Comparison of ENCODE assay signal across 1 cellular context in genomic region chr16:84785843-84786538, GRCh38.
TF ChIP-seq lines count a peak whose summit lies in the region.

No MANE protein-coding gene starts in this region.

TF ChIP-seq in H1, 55 proteins besides CTCF, POLR2A, EP300 and RAD21 (continued from another document):
- TF ChIP-seq HDAC2 (IDR thresholded peaks at IDR 0.05; ENCODE audit: borderline replicate concordance in 1 of 2, low read depth in 2 of 2, low read length in 2 of 2) (no peak), SUZ12 (IDR thresholded peaks at IDR 0.05; ENCODE audit: low read length) (no peak), CHD2 (IDR thresholded peaks at IDR 0.05; ENCODE audit: low read length) (no peak), KDM1A (IDR thresholded peaks at IDR 0.05; ENCODE audit: borderline replicate concordance, low read length) (no peak), SP1 (IDR thresholded peaks at IDR 0.05; ENCODE audit: low read depth, low read length) (no peak), CBX5 (IDR thresholded peaks at IDR 0.05; ENCODE audit: low read depth, low read length) (no peak), EZH2 (IDR thresholded peaks at IDR 0.05; ENCODE audit: low read depth, low read length, severe bottlenecking) (no peak), BCL11A (IDR thresholded peaks at IDR 0.05; ENCODE audit: low read depth in 2 of 2, low read length in 2 of 2) (no peak), ASH2L (IDR thresholded peaks at IDR 0.05; ENCODE audit: low read length) (no peak), PHF8 (conservative IDR thresholded peaks at IDR 0.05; ENCODE audit: low read depth, low read length) (no peak), MAFK (IDR thresholded peaks at IDR 0.05; ENCODE audit: low read depth, low read length) (no peak), SP4 (IDR thresholded peaks at IDR 0.05; ENCODE audit: low read length) (no peak), CTBP2 (IDR thresholded peaks at IDR 0.05; ENCODE audit: borderline replicate concordance, insufficient read depth, insufficient read length, low read length) (no peak)
